ENCODE assay signal across 8 cellular contexts in the genomic region with DNA sequence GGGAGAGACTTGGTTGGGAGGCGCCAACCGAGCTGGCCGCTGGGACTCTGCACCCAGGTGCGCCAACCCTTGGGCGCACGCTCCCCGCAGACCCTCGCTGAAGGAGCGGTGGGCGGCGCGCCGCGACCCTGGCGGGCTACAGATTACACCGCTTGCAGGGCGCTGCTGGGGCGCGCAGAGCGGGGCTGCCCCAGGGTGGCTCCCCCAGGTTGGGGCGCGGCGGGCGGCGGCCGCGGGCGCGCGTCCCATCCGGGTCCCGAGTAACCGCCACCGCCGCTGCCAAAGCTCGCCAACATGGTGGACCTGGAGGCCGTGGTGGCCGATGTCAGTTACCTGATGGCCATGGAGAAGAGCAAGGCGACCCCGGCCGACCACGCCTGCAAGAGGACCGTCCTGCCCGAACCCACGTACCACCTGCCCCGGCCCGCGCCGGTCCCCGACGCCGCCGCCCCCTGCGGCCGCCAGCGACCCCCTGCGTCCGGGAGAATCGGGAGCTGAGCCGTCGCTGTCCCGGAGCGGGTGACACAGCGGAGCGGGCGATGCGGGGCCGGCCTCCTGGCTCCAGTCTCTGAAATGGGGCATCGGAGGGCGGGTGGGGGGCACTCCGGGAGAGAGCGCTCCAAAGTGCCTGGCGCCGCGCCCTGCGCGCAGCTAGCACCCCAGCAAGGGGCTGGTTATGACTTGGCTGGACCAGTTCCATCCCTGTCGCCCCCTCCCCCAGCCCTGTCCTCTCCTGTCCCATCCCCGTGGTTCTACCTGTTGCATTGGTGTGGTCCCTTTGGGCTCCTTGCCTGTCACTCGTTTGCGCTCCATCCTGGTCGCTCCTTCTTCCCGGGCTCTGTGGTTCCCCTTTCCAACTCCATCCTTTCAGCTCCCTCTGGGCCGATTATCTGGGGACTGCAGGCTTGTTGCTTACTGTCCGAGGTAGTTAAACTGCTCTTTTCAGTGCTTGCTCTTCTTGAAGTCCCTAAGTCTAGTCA.
DNase-seq lines count a peak whose midpoint lies in the region; ATAC-seq lines count a peak whose summit lies in the region.

No MANE protein-coding gene starts in this region.

- H3K9me3 ChIP-seq in CD4-positive, CD25-positive, alpha-beta regulatory T cell (ENCODE audit: control insufficient read depth in 2 of 2, low read length in 2 of 2) = no peaks in the 10 kb centered on the region
- H3K9me3 ChIP-seq in aorta (ENCODE audit: control insufficient read depth, low read length) = no peaks in the 10 kb centered on the region

- H3K4me3 ChIP-seq in CD4-positive, CD25-positive, alpha-beta regulatory T cell (ENCODE audit: low read depth, low read length) = no peak overlapping the region
- no peak overlapping the region for H3K4me3 ChIP-seq in aorta (ENCODE audit: low read length in 2 of 2)

- peaks cover 0 to 5% (median 0%) of the 10 kb centered on the region in 7 donors for H3K9me3 Mint-ChIP-seq in CD4-positive, CD25-positive, alpha-beta regulatory T cell
- no peaks in the 10 kb centered on the region for H3K9me3 Mint-ChIP-seq in IgD-negative memory B cell
- no peaks in the 10 kb centered on the region for H3K9me3 Mint-ChIP-seq in dendritic cell treated with granulocyte-macrophage colony-stimulating factor and Interleukin-4, amounts not matched to agents 40 ng/mL and 50 ng/mL, for 4 days
- no peaks in the 10 kb centered on the region for H3K9me3 Mint-ChIP-seq in natural killer cell treated with Interleukin-12 subunit alpha and Interleukin-12 subunit beta and Interleukin-15 and Interleukin-18, amount 100 ng/mL, for 72 hours

- H3K27me3 ChIP-seq in CD4-positive, CD25-positive, alpha-beta regulatory T cell (ENCODE audit: control insufficient read depth, insufficient read depth, low read length) = peaks cover 30% of the 10 kb centered on the region
- no peaks in the 10 kb centered on the region for H3K27me3 ChIP-seq in aorta (ENCODE audit: control insufficient read depth in 1 of 2, insufficient read depth in 2 of 2, low read length in 1 of 2)

- H3K27me3 Mint-ChIP-seq in CD4-positive, CD25-positive, alpha-beta regulatory T cell = peaks cover 79% of the 10 kb centered on the region
- peaks cover 38% of the 10 kb centered on the region for H3K27me3 Mint-ChIP-seq in IgD-negative memory B cell
- H3K27me3 Mint-ChIP-seq in dendritic cell treated with granulocyte-macrophage colony-stimulating factor and Interleukin-4, amounts not matched to agents 40 ng/mL and 50 ng/mL, for 4 days = peaks cover 16% of the 10 kb centered on the region
- H3K27me3 Mint-ChIP-seq in natural killer cell treated with Interleukin-12 subunit alpha and Interleukin-12 subunit beta and Interleukin-15 and Interleukin-18, amount 100 ng/mL, for 72 hours = peaks cover 41 to 46% of the 10 kb centered on the region in 2 donors

- peaks cover 0 to 33% (median 16%) of the 10 kb centered on the region in 4 donors for H3K4me1 Mint-ChIP-seq in CD4-positive, CD25-positive, alpha-beta regulatory T cell
- peaks cover 21 to 28% (median 22%) of the 10 kb centered on the region in 3 donors for H3K4me1 Mint-ChIP-seq in IgD-negative memory B cell
- H3K4me1 Mint-ChIP-seq in dendritic cell treated with granulocyte-macrophage colony-stimulating factor and Interleukin-4, amounts not matched to agents 40 ng/mL and 50 ng/mL, for 4 days (ENCODE audit: low read depth) = peaks cover 34% of the 10 kb centered on the region
- H3K4me1 Mint-ChIP-seq in natural killer cell treated with Interleukin-12 subunit alpha and Interleukin-12 subunit beta and Interleukin-15 and Interleukin-18, amount 100 ng/mL, for 72 hours (ENCODE audit: low read depth in 2 of 2) = peaks cover 16% of the 10 kb centered on the region in 2 donors

- in situ Hi-C loops in ACHN (cut with HindIII; ENCODE audit: low pct_ligation_motif_present, low pct_unique_long_range_greater_than_20kb, low sequenced_read_pairs) = no loop called here

- H3K27ac ChIP-seq in CD4-positive, CD25-positive, alpha-beta regulatory T cell (ENCODE audit: insufficient read depth, low read length, poor library complexity, severe bottlenecking) = no peak overlapping the region
- no peak overlapping the region for H3K27ac ChIP-seq in aorta (ENCODE audit: low read depth in 1 of 2, low read length in 2 of 2)

- peak overlapping the region in 1 of 3 donors; percentile 48 for H3K27ac Mint-ChIP-seq in CD4-positive, CD25-positive, alpha-beta regulatory T cell
- H3K27ac Mint-ChIP-seq in IgD-negative memory B cell = peak overlapping the region in 1 of 3 donors; percentile 3
- peak overlapping the region; percentile 2 for H3K27ac Mint-ChIP-seq in dendritic cell treated with granulocyte-macrophage colony-stimulating factor and Interleukin-4, amounts not matched to agents 40 ng/mL and 50 ng/mL, for 4 days
- H3K27ac Mint-ChIP-seq in natural killer cell treated with Interleukin-12 subunit alpha and Interleukin-12 subunit beta and Interleukin-15 and Interleukin-18, amount 100 ng/mL, for 72 hours = no peak overlapping the region

- peak overlapping the region in 3 of 4 donors; percentile 2 to 84 (median 74) for H3K4me3 Mint-ChIP-seq in CD4-positive, CD25-positive, alpha-beta regulatory T cell
- H3K4me3 Mint-ChIP-seq in IgD-negative memory B cell = peak overlapping the region; percentile 22 to 85 (median 72)
- peak overlapping the region; percentile 79 for H3K4me3 Mint-ChIP-seq in dendritic cell treated with granulocyte-macrophage colony-stimulating factor and Interleukin-4, amounts not matched to agents 40 ng/mL and 50 ng/mL, for 4 days
- peak overlapping the region; percentile 70 for H3K4me3 Mint-ChIP-seq in natural killer cell treated with Interleukin-12 subunit alpha and Interleukin-12 subunit beta and Interleukin-15 and Interleukin-18, amount 100 ng/mL, for 72 hours

- 2% methylated on average over 62 to 85 of the region's 85 CpGs for WGBS in aorta, 2 donors

- H3K36me3 ChIP-seq in CD4-positive, CD25-positive, alpha-beta regulatory T cell (ENCODE audit: control insufficient read depth, insufficient read depth, low read length) = no peaks in the 10 kb centered on the region
- no peaks in the 10 kb centered on the region for H3K36me3 ChIP-seq in aorta (ENCODE audit: control insufficient read depth in 1 of 2, insufficient read depth in 2 of 2, low read length in 1 of 2)

- DNase-seq in CD4-positive, CD25-positive, alpha-beta regulatory T cell = no peak
- DNase-seq in natural killer cell treated with Interleukin-12 subunit alpha and Interleukin-12 subunit beta and Interleukin-15 and Interleukin-18, amount 100 ng/mL, for 72 hours (ENCODE audit: low spot score) = no peak
- DNase-seq in aorta = no peak
- no peak for DNase-seq in superior temporal gyrus (ENCODE audit: extremely low spot score)
- DNase-seq in ACHN = no peak

- ATAC-seq in CD4-positive, CD25-positive, alpha-beta regulatory T cell (ENCODE audit: low read depth in 2 of 2) = no peak
- ATAC-seq in natural killer cell treated with Interleukin-12 subunit alpha and Interleukin-12 subunit beta and Interleukin-15 and Interleukin-18, amount 100 ng/mL, for 72 hours = peak; percentile 24 to 43
- ATAC-seq in aorta (ENCODE audit: low FRiP score) = no peak
- ATAC-seq in HG02885 (IDR thresholded peaks at IDR 0.05; ENCODE audit: poor library complexity, unreplicated experiment) = no peak

- H3K36me3 Mint-ChIP-seq in CD4-positive, CD25-positive, alpha-beta regulatory T cell = no peaks in the 10 kb centered on the region
- H3K36me3 Mint-ChIP-seq in IgD-negative memory B cell = peaks cover 2% of the 10 kb centered on the region
- no peaks in the 10 kb centered on the region for H3K36me3 Mint-ChIP-seq in dendritic cell treated with granulocyte-macrophage colony-stimulating factor and Interleukin-4, amounts not matched to agents 40 ng/mL and 50 ng/mL, for 4 days (ENCODE audit: low read depth)
- peaks cover 6% of the 10 kb centered on the region for H3K36me3 Mint-ChIP-seq in natural killer cell treated with Interleukin-12 subunit alpha and Interleukin-12 subunit beta and Interleukin-15 and Interleukin-18, amount 100 ng/mL, for 72 hours

- peaks cover 23% of the 10 kb centered on the region for H3K4me1 ChIP-seq in CD4-positive, CD25-positive, alpha-beta regulatory T cell (ENCODE audit: control insufficient read depth, insufficient read depth, low read length, poor library complexity, severe bottlenecking)
- H3K4me1 ChIP-seq in aorta (ENCODE audit: control insufficient read depth in 1 of 2, insufficient read depth in 2 of 2, low read length in 2 of 2) = no peaks in the 10 kb centered on the region

- intact Hi-C loops in dendritic cell treated with granulocyte-macrophage colony-stimulating factor and Interleukin-4, amounts not matched to agents 40 ng/mL and 50 ng/mL, for 4 days (cut with micrococcal nuclease) = loop anchor here (10.0 kb wide), 1 partner anchor 56 kb away; no protein-coding TSS in a partner anchor
- intact Hi-C loops in aorta (cut with DNase I) = no loop called here

Comparison
In these comparisons a context has a peak if more than half of its experiments do, and no peak if none do; other contexts are left out.
1. ATAC-seq: peak in natural killer cell treated with Interleukin-12 subunit alpha and Interleukin-12 subunit beta and Interleukin-15 and Interleukin-18, amount 100 ng/mL, for 72 hours (2 of 2); none in CD4-positive, CD25-positive, alpha-beta regulatory T cell (0 of 2), aorta (single experiment) and HG02885 (single experiment).
2. Peak in every context shown above with its lines, with median percentiles within 50 percentile points of each other: H3K4me3 Mint-ChIP-seq.